24 cellular contexts compared by ENCODE assay signal in the genomic region with DNA sequence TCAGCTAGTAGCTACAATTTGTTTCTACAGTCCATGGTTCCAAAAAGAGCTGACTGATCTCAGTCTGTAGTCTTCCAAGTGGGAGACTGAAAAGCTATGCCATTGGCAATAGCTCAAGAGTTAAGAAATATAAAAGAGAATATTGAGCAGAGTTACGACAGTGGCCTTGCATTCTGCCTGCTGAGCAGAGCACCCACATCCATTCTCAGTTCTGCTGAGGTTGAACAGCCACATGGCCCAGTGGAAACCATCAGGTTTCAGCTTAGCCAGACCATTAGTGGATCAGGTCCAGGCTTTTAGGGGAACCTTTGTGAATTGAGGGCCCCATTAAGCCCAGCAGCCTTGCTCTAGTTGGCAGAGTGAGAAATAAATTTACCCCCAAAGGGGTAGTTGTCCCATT.
"Had no signal": no experiment of that assay in that cellular context is flagged by ENCODE, and none has a peak within 500 bp of the region (broad histone marks: within the 10 kb centered on the region; RNA-seq: fewer than 3 reads in every experiment).

No MANE protein-coding gene starts in this region.

- H3K36me3 Mint-ChIP-seq: natural killer cell treated with Interleukin-12 subunit alpha and Interleukin-12 subunit beta and Interleukin-15 and Interleukin-18, amount 100 ng/mL, for 72 hours; type B pancreatic cell had no signal

- DNase-seq: islet precursor cell; left ventricle myocardium inferior; midbrain; mucosa of descending colon; naive thymus-derived CD4-positive, alpha-beta T cell; ovary; right lobe of liver; stimulated activated CD4-positive, alpha-beta T cell treated with anti-CD3 and anti-CD28 coated beads, Interleukin-1b, Interleukin-23, amount 100 ng/mL, for 48 hours; stimulated activated CD4-positive, alpha-beta T cell treated with anti-CD3 and anti-CD28 coated beads, Interleukin-2, amount 100 ng/mL, for 48 hours; stimulated activated CD4-positive, alpha-beta T cell treated with anti-CD3 and anti-CD28 coated beads, Interleukin-4, amount 100 ng/mL, for 4 hours; stimulated activated CD8-positive, alpha-beta memory T cell treated with anti-CD3 and anti-CD28 coated beads, Interleukin-4, amount 100 ng/mL, for 48 hours; stimulated activated naive CD4-positive, alpha-beta T cell treated with Interleukin-2 at 50 U/mL for 16 hours; stimulated activated naive CD8-positive, alpha-beta T cell treated with anti-CD3 and anti-CD28 coated beads, Interleukin-15, amount 100 ng/mL, for 72 hours; substantia nigra; uterus had no signal

- H3K27ac ChIP-seq: left ventricle myocardium inferior, ovary, right atrium auricular region, right lobe of liver, tibial nerve, uterus had no signal

- H3K27ac Mint-ChIP-seq: memory B cell; naive thymus-derived CD4-positive, alpha-beta T cell; natural killer cell treated with Interleukin-12 subunit alpha and Interleukin-12 subunit beta and Interleukin-15 and Interleukin-18, amount 100 ng/mL, for 72 hours; progenitor cell of endocrine pancreas; stimulated activated memory B cell treated with anti-CD40 and anti-IgM and Interleukin-4, amounts not matched to agents 10 μg/mL and 1 μg/mL and 100 μg/mL, for 72 hours; type B pancreatic cell had no signal

- ATAC-seq: mucosa of descending colon; naive thymus-derived CD4-positive, alpha-beta T cell; natural killer cell treated with Interleukin-12 subunit alpha and Interleukin-12 subunit beta and Interleukin-15 and Interleukin-18, amount 100 ng/mL, for 72 hours; right lobe of liver; stimulated activated memory B cell treated with anti-CD40 and anti-IgM and Interleukin-4, amounts not matched to agents 10 μg/mL and 1 μg/mL and 100 μg/mL, for 72 hours; stimulated activated naive CD8-positive, alpha-beta T cell treated with anti-CD3 and anti-CD28 coated beads, Interleukin-15, amount 100 ng/mL, for 72 hours had no signal

- H3K4me1 Mint-ChIP-seq: memory B cell; stimulated activated memory B cell treated with anti-CD40 and anti-IgM and Interleukin-4, amounts not matched to agents 10 μg/mL and 1 μg/mL and 100 μg/mL, for 72 hours had no signal

- H3K4me1 ChIP-seq: left ventricle myocardium inferior, right atrium auricular region, tibial nerve, uterus had no signal

- H3K27me3 Mint-ChIP-seq: memory B cell; naive thymus-derived CD4-positive, alpha-beta T cell; progenitor cell of endocrine pancreas; stimulated activated memory B cell treated with anti-CD40 and anti-IgM and Interleukin-4, amounts not matched to agents 10 μg/mL and 1 μg/mL and 100 μg/mL, for 72 hours; stimulated activated naive CD8-positive, alpha-beta T cell treated with anti-CD3 and anti-CD28 coated beads, Interleukin-15, amount 100 ng/mL, for 72 hours; type B pancreatic cell had no signal

- H3K27me3 ChIP-seq: ovary, right atrium auricular region, right lobe of liver, tibial nerve, uterus had no signal

- H3K4me3 Mint-ChIP-seq: memory B cell; naive thymus-derived CD4-positive, alpha-beta T cell; natural killer cell treated with Interleukin-12 subunit alpha and Interleukin-12 subunit beta and Interleukin-15 and Interleukin-18, amount 100 ng/mL, for 72 hours; stimulated activated memory B cell treated with anti-CD40 and anti-IgM and Interleukin-4, amounts not matched to agents 10 μg/mL and 1 μg/mL and 100 μg/mL, for 72 hours; stimulated activated naive CD8-positive, alpha-beta T cell treated with anti-CD3 and anti-CD28 coated beads, Interleukin-15, amount 100 ng/mL, for 72 hours; type B pancreatic cell had no signal

- H3K9me3 ChIP-seq: left ventricle myocardium inferior, mucosa of descending colon, ovary, right atrium auricular region, right lobe of liver, tibial nerve, uterus had no signal

- H3K4me3 ChIP-seq: left ventricle myocardium inferior, lung, mucosa of descending colon, ovary, right atrium auricular region, right lobe of liver, smooth muscle cell, tibial nerve, uterus had no signal

- H3K36me3 ChIP-seq: left ventricle myocardium inferior, ovary, right atrium auricular region, right lobe of liver, uterus had no signal

- H3K4me2 ChIP-seq: smooth muscle cell had no signal

- H3K9me3 Mint-ChIP-seq: memory B cell; natural killer cell treated with Interleukin-12 subunit alpha and Interleukin-12 subunit beta and Interleukin-15 and Interleukin-18, amount 100 ng/mL, for 72 hours; stimulated activated memory B cell treated with anti-CD40 and anti-IgM and Interleukin-4, amounts not matched to agents 10 μg/mL and 1 μg/mL and 100 μg/mL, for 72 hours; stimulated activated naive CD8-positive, alpha-beta T cell treated with anti-CD3 and anti-CD28 coated beads, Interleukin-15, amount 100 ng/mL, for 72 hours; type B pancreatic cell had no signal
